In genomic region chr3:156561533-156561932, GRCh38 we compare ENCODE assay signal across 24 cellular contexts. TPM values are rescaled to one million over a fixed set of nuclear protein-coding genes. Genes with fewer than 3 reads are reported as not detected.
A peak's percentile ranks its signal among the peaks of the same experiment; 100 is the strongest.
DNase-seq lines count a peak whose midpoint lies in the region; ATAC-seq, FAIRE-seq and TF ChIP-seq lines count a peak whose summit lies in the region.
"Had no signal": no experiment of that assay in that cellular context is flagged by ENCODE, and none has a peak within 500 bp of the region (broad histone marks: within the 10 kb centered on the region; RNA-seq: fewer than 3 reads in every experiment).

No MANE protein-coding gene starts in this region.

- H3K36me3 ChIP-seq in BLaER1 = no peaks in the 10 kb centered on the region
- no peaks in the 10 kb centered on the region for H3K36me3 ChIP-seq in GM12878 (ENCODE audit: control insufficient read depth in 2 of 2, insufficient read depth in 2 of 2, low read length in 1 of 2)

- no peaks in the 10 kb centered on the region for H3K36me3 Mint-ChIP-seq in activated CD4-positive, alpha-beta T cell treated with anti-CD3 and anti-CD28 coated beads for 36 hours (ENCODE audit: low read depth)
- no peaks in the 10 kb centered on the region for H3K36me3 Mint-ChIP-seq in chondrocyte (ENCODE audit: low read depth)

- 0% methylated on average over 2 of the region's 2 CpGs for whole genome bisulfite sequencing in GM12878 (ENCODE audit: insufficient coverage, insufficient replicate concordance, low lambda C conversion rate, missing lambda C conversion rate)

- peaks cover 7% of the 10 kb centered on the region for H3K4me1 ChIP-seq in BLaER1
- peaks cover 12% of the 10 kb centered on the region for H3K4me1 ChIP-seq in GM12878 (ENCODE audit: control insufficient read depth, insufficient read depth, low read length)
- H3K4me1 ChIP-seq: A549 had no signal

- H3K27ac ChIP-seq in BLaER1 (no peak overlapping the region), GM12878 (ENCODE audit: control insufficient read depth, insufficient read depth) (no peak overlapping the region)
- H3K27ac ChIP-seq: A549, GM23248, KMS-11, SK-N-MC had no signal

- POLR2A ChIA-PET in GM12878 (lab: Charles Lee) = no interaction called here
- POLR2A ChIA-PET in activated CD4-positive, alpha-beta T cell treated with anti-CD3 and anti-CD28 coated beads for 36 hours (lab: Charles Lee) = no interaction called here

- in situ Hi-C loops in GM12878 (cut with MboI) = no loop called here

- H3K27me3 Mint-ChIP-seq in activated CD4-positive, alpha-beta T cell treated with anti-CD3 and anti-CD28 coated beads for 36 hours = peaks cover 4% of the 10 kb centered on the region
- H3K27me3 Mint-ChIP-seq in chondrocyte (ENCODE audit: low read depth) = no peaks in the 10 kb centered on the region

- no peak for TF ChIP-seq POLR2A in GM12878 (IDR thresholded peaks at IDR 0.05; ENCODE audit: low read depth, low read length)

- H2AFZ ChIP-seq in GM12878 (ENCODE audit: control insufficient read depth, low read depth, low read length) = no peak overlapping the region
- H2AFZ ChIP-seq: GM23248 had no signal

- H3K9me3 ChIP-seq in BLaER1 = no peaks in the 10 kb centered on the region
- H3K9me3 ChIP-seq in GM12878 (replicated peaks; ENCODE audit: control insufficient read depth, insufficient read depth, low read length) = peaks cover 2% of the 10 kb centered on the region; the same call in 1 of the 3 replicates
- H3K9me3 ChIP-seq: A549 had no signal

- RAD21 ChIA-PET in GM12878 (lab: Charles Lee; ENCODE audit: unreplicated experiment) = interaction anchor here (0.8 kb wide), 1 partner anchor 40 kb away, joined by 3 read pairs; no protein-coding TSS in a partner anchor

- no TSS peak for BruUV-seq in GM12878 (replicated peaks; lab: Mats Ljungman, UMichigan)

- no peaks in the 10 kb centered on the region for H3K9me3 Mint-ChIP-seq in activated CD4-positive, alpha-beta T cell treated with anti-CD3 and anti-CD28 coated beads for 36 hours (ENCODE audit: low read depth)
- no peaks in the 10 kb centered on the region for H3K9me3 Mint-ChIP-seq in chondrocyte (ENCODE audit: low read depth)
- H3K9me3 Mint-ChIP-seq: H9 had no signal

- H3K4me2 ChIP-seq in BLaER1 (peak overlapping the region; percentile 28; the same call in 1 of the 2 replicates), GM12878 (ENCODE audit: control insufficient read depth, insufficient read depth) (peak overlapping the region; percentile 27)
- H3K4me2 ChIP-seq: A549, KMS-11 had no signal

- no peaks in the 10 kb centered on the region for H3K27me3 ChIP-seq in BLaER1
- H3K27me3 ChIP-seq in GM12878 (replicated peaks in 1 of 2; ENCODE audit: control insufficient read depth in 2 of 2, insufficient read depth in 2 of 2, low read length in 1 of 2) = no peaks in the 10 kb centered on the region

- H4K20me1 ChIP-seq in BLaER1 (no peaks in the 10 kb centered on the region), GM12878 (ENCODE audit: control insufficient read depth, insufficient read depth) (no peaks in the 10 kb centered on the region)

- H3K9ac ChIP-seq in BLaER1 (no peak overlapping the region), GM12878 (ENCODE audit: control insufficient read depth, insufficient read depth, low read length) (no peak overlapping the region)
- H3K9ac ChIP-seq: GM23248, KMS-11 had no signal

- intact Hi-C loops in GM12878 (cut with micrococcal nuclease; ENCODE audit: unreplicated experiment) = no loop called here
- intact Hi-C loops in activated CD4-positive, alpha-beta T cell treated with anti-CD3 and anti-CD28 coated beads for 36 hours (cut with DNase I, micrococcal nuclease) = no loop called here

- no peaks in the 10 kb centered on the region for H3K79me2 ChIP-seq in GM12878 (ENCODE audit: control insufficient read depth, insufficient read depth, low read length)

- H3K4me3 Mint-ChIP-seq in activated CD4-positive, alpha-beta T cell treated with anti-CD3 and anti-CD28 coated beads for 36 hours = no peak overlapping the region
- H3K4me3 Mint-ChIP-seq in chondrocyte (ENCODE audit: unreplicated experiment) = no peak overlapping the region
- H3K4me3 Mint-ChIP-seq: B cell, H9 had no signal

- FAIRE-seq in GM12878 (lab: Jason Lieb, UNC) = no peak
- FAIRE-seq: A549, D721Med, GM12892 had no signal

- H3K4me3 ChIP-seq in BLaER1 = no peak overlapping the region
- no peak overlapping the region for H3K4me3 ChIP-seq in GM12878
- H3K4me3 ChIP-seq: A549, GM23248, SK-N-MC had no signal

- SMC1A ChIA-PET in GM12878 (lab: Charles Lee; ENCODE audit: uncharacterized antibody, unreplicated experiment) = interaction anchor here (0.6 to 1.2 kb wide), 4 partner anchors 53 to 749 kb away, joined by 3 to 4 read pairs (median 3); no protein-coding TSS in a partner anchor

- H3K27ac Mint-ChIP-seq in activated CD4-positive, alpha-beta T cell treated with anti-CD3 and anti-CD28 coated beads for 36 hours = no peak overlapping the region
- no peak overlapping the region for H3K27ac Mint-ChIP-seq in chondrocyte (ENCODE audit: unreplicated experiment)
- H3K27ac Mint-ChIP-seq: B cell, H9 had no signal

- ATAC-seq in GM18868 (IDR thresholded peaks at IDR 0.05; ENCODE audit: unreplicated experiment) (peak; percentile 36), HG02678 (IDR thresholded peaks at IDR 0.05; ENCODE audit: unreplicated experiment) (peak; percentile 59), GM12878 (peak; percentile 72)
- ATAC-seq in activated CD4-positive, alpha-beta T cell treated with anti-CD3 and anti-CD28 coated beads for 36 hours = no peak
- ATAC-seq: A549, PC-3 had no signal

- TF ChIP-seq CTCF in GM12878 (IDR thresholded peaks at IDR 0.05 in 2 of 3, conservative IDR thresholded peaks at IDR 0.05 in 1 of 3; ENCODE audit: control insufficient read depth in 2 of 3, extremely low read depth in 1 of 3, insufficient read depth in 1 of 3, low read depth in 3 of 3, low read length in 3 of 3) = no peak
- TF ChIP-seq CTCF in chondrocyte (IDR thresholded peaks at IDR 0.05) = no peak

- CTCF ChIA-PET in GM12878 (lab: Yijun Ruan, JAX) = no interaction called here
- CTCF ChIA-PET in activated CD4-positive, alpha-beta T cell treated with anti-CD3 and anti-CD28 coated beads for 36 hours (lab: Charles Lee) = no interaction called here

- TF ChIP-seq EP300 in GM12878 (IDR thresholded peaks at IDR 0.05; ENCODE audit: borderline replicate concordance in 1 of 2, control insufficient read depth in 1 of 2, low read depth in 2 of 2, low read length in 2 of 2) = no peak

- DNase-seq in GM12878 (ENCODE audit: low read depth, low spot score) (no peak), chondrocyte (ENCODE audit: low spot score) (no peak), activated gamma-delta T cell treated with Interleukin-2 at 50 U/mL for 16 hours (no peak)
- DNase-seq in activated CD4-positive, alpha-beta T cell treated with anti-CD3 and anti-CD28 coated beads for 36 hours = no peak
- DNase-seq: GM23248, H9, IMR-90, NCI-H1105, NCI-H146, NCI-H2029, NCI-H2171, NCI-H524 treated with DMSO at 0.1 percent for 48 hours, PC-3, Right ventricle myocardium superior, SW 1271 had no signal

- no peak for TF ChIP-seq RAD21 in GM12878 (IDR thresholded peaks at IDR 0.05; ENCODE audit: insufficient read depth, low read depth, low read length)

- H3K4me1 Mint-ChIP-seq in activated CD4-positive, alpha-beta T cell treated with anti-CD3 and anti-CD28 coated beads for 36 hours = no peaks in the 10 kb centered on the region
- no peaks in the 10 kb centered on the region for H3K4me1 Mint-ChIP-seq in chondrocyte (ENCODE audit: low read depth)
- H3K4me1 Mint-ChIP-seq: B cell had no signal

TF ChIP-seq in GM12878, 131 proteins besides CTCF, POLR2A, EP300 and RAD21:
- TF ChIP-seq TCF7 (IDR thresholded peaks at IDR 0.05; ENCODE audit: borderline replicate concordance) (peak; percentile 72), BACH1 (IDR thresholded peaks at IDR 0.05; ENCODE audit: borderline replicate concordance) (no peak), RUNX3 (IDR thresholded peaks at IDR 0.05; ENCODE audit: low read length) (peak; percentile 62), ZNF207 (IDR thresholded peaks at IDR 0.05; ENCODE audit: borderline replicate concordance) (no peak), PAX5 (IDR thresholded peaks at IDR 0.05; ENCODE audit: borderline replicate concordance, low read depth, low read length) (0 out of 2 replicates have a peak, but pooled peaks have one; percentile 30), POLR2AphosphoS2 (IDR thresholded peaks at IDR 0.05; ENCODE audit: low read depth, low read length) (no peak)

RNA-seq across cellular contexts. Expression of gene SSR3, which starts 6.6 kb away (rescaled TPM):
- 113 and 121 TPM in 2 replicates for total RNA-seq in GM12878 (2013; cell fraction: nucleolus; rRNA removed)
- total RNA-seq in GM12878 (2014; rRNA removed) (133 and 152 TPM in 2 replicates), GM12878 (2014; rRNA removed; fragmentation: Illumina TruSeq; extraction: Trizol) (179 TPM in 2 replicates), GM12878 (2021) (190 and 193 TPM in 2 replicates), chondrocyte (376 to 395 TPM (median 377 TPM) in 3 replicates)
- 324 TPM for polyA plus RNA-seq in GM12878 (2011; ENCODE audit: low read depth)
- polyA plus RNA-seq in GM12878 (2011; rRNA removed) (191 and 203 TPM in 2 replicates), GM12878 (2014; fragmentation: Illumina TruSeq; extraction: Trizol) (190 and 214 TPM in 2 replicates), GM12878 (2014; fragmentation: Nextera tagmentation; extraction: Ambion mirVana) (100 to 1,000 TPM; 278 to 345 TPM), GM12878 (2014; rRNA removed) (124 and 153 TPM in 2 replicates), GM12878 (2016; fragmentation: Nextera tagmentation; extraction: Ambion mirVana) (100 to 1,000 TPM; 279 to 324 TPM)
- polyA plus RNA-seq in GM12878 (2011; cell fraction: cytosol; rRNA removed) = 111 and 126 TPM in 2 replicates
- 29.3 and 50.0 TPM in 2 replicates for polyA plus RNA-seq in GM12878 (2011; cell fraction: nucleus; rRNA removed)
- 292 and 304 TPM in 2 replicates for polyA plus RNA-seq in GM12878 (2012)
- polyA minus RNA-seq in GM12878 (2011; rRNA and poly(A)+ RNA removed) = 242 and 293 TPM in 2 replicates
- 60.9 and 63.5 TPM in 2 replicates for polyA minus RNA-seq in GM12878 (2011; cell fraction: cytosol; rRNA and poly(A)+ RNA removed)
- 61.4 and 83.0 TPM in 2 replicates for polyA minus RNA-seq in GM12878 (2011; cell fraction: nucleus; rRNA and poly(A)+ RNA removed)
- 100 to 1,000 TPM; 144 to 156 TPM for total RNA-seq in activated CD4-positive, alpha-beta T cell treated with anti-CD3 and anti-CD28 coated beads for 36 hours
